In the genomic region with DNA sequence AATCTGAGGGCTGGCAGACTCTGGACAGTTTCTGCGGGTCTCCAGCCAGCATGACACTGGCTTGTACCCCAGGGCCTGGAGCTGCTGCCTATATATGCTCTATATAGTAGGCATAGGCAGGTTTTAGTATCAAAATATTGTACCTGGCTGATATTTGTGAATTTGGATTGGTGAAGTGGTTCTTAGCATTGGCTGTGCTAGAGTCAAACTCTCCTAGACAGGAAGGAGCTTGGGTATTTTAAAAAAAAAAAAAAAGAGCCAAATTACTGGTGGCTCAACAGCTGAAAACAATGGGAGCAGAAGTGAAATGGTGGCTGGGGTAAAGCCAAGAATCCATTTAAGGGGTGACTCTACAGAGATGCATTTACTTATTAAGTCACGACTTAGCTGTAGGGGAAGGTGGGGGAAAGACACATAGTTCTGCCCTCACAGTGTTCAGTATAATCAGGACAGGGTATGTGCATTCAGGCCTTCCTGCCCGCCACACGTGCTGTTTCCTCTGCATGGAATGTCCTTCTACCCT, we compare ENCODE assay signal across 20 cellular contexts. TPM values are rescaled to one million over a fixed set of nuclear protein-coding genes. Genes with fewer than 3 reads are reported as not detected.
A peak's percentile ranks its signal among the peaks of the same experiment; 100 is the strongest.
DNase-seq lines count a peak whose midpoint lies in the region; ATAC-seq and TF ChIP-seq lines count a peak whose summit lies in the region.
"Had no signal": no experiment of that assay in that cellular context is flagged by ENCODE, and none has a peak within 500 bp of the region (broad histone marks: within the 10 kb centered on the region; RNA-seq: fewer than 3 reads in every experiment).

No MANE protein-coding gene starts in this region.

- POLR2A ChIA-PET in activated CD8-positive, alpha-beta T cell treated with anti-CD3 and anti-CD28 coated beads, Interleukin-2, amount 10 ng/mL, durations not matched to agents 7 days and 5 days (lab: Charles Lee), result interaction anchor here (1.4 to 2.2 kb wide), 2 partner anchors 9 to 17 kb away, joined by 9 to 17 read pairs; a partner anchor contains a TSS

- no peak for DNase-seq in activated T-cell treated with anti-CD3 and anti-CD28 coated beads, Interleukin-2, amount 50 U/mL, for 4 hours
- DNase-seq in activated T-cell treated with anti-CD3 and anti-CD28 coated beads, Interleukin-2, amount 50 U/mL, for 1 hour, result no peak
- DNase-seq in activated CD8-positive, alpha-beta T cell treated with anti-CD3 and anti-CD28 coated beads, Interleukin-2, amount 10 ng/mL, durations not matched to agents 7 days and 5 days, result no peak
- DNase-seq in dermis blood vessel endothelial cell (peak; percentile 47), DMS153 (lab: John Stamatoyannopoulos, UW) (no peak), mesothelial cell of epicardium (ENCODE audit: low spot score in 2 of 2, unreplicated experiment in 2 of 2) (no peak)
- no peak for DNase-seq in stimulated activated effector memory CD8-positive, alpha-beta T cell treated with anti-CD3 and anti-CD28 coated beads, Interleukin-12 subunit alpha, Interleukin-12 subunit beta, amount 100 ng/mL, for 72 hours (ENCODE audit: low spot score in 2 of 2)
- DNase-seq in activated CD8-positive, alpha-beta memory T cell treated with anti-CD3 and anti-CD28 coated beads, Interleukin-2, amount 50 U/mL, for 4 hours, result no peak
- DNase-seq: ACHN; activated CD4-positive, CD25-positive, alpha-beta regulatory T cell treated with anti-CD3 and anti-CD28 coated beads, Interleukin-2, amount 50 U/mL, for 72 hours; foreskin keratinocyte; kidney; NCI-H1048; NCI-H526 treated with DMSO at 0.1 percent for 48 hours; SJCRH30; T-helper 9 cell; upper lobe of left lung had no signal

- peak overlapping the region; percentile 4 for H3K4me3 Mint-ChIP-seq in activated T-cell treated with anti-CD3 and anti-CD28 coated beads, Interleukin-2, amount 50 U/mL, for 4 hours
- no peak overlapping the region for H3K4me3 Mint-ChIP-seq in activated CD8-positive, alpha-beta T cell treated with anti-CD3 and anti-CD28 coated beads, Interleukin-2, amount 10 ng/mL, durations not matched to agents 7 days and 5 days
- H3K4me3 Mint-ChIP-seq in stimulated activated effector memory CD8-positive, alpha-beta T cell treated with anti-CD3 and anti-CD28 coated beads, Interleukin-12 subunit alpha, Interleukin-12 subunit beta, amount 100 ng/mL, for 72 hours, result no peak overlapping the region
- no peak overlapping the region for H3K4me3 Mint-ChIP-seq in mesothelial cell of epicardium
- H3K4me3 Mint-ChIP-seq: nephron had no signal

- peaks cover 25% of the 10 kb centered on the region for H3K4me1 Mint-ChIP-seq in activated T-cell treated with anti-CD3 and anti-CD28 coated beads, Interleukin-2, amount 50 U/mL, for 4 hours (ENCODE audit: low read depth)
- H3K4me1 Mint-ChIP-seq in activated CD8-positive, alpha-beta T cell treated with anti-CD3 and anti-CD28 coated beads, Interleukin-2, amount 10 ng/mL, durations not matched to agents 7 days and 5 days (ENCODE audit: low read depth), result peaks cover 9% of the 10 kb centered on the region
- H3K4me1 Mint-ChIP-seq in stimulated activated effector memory CD8-positive, alpha-beta T cell treated with anti-CD3 and anti-CD28 coated beads, Interleukin-12 subunit alpha, Interleukin-12 subunit beta, amount 100 ng/mL, for 72 hours, result peaks cover 16% of the 10 kb centered on the region
- H3K4me1 Mint-ChIP-seq in mesothelial cell of epicardium, result no peaks in the 10 kb centered on the region
- H3K4me1 Mint-ChIP-seq: nephron had no signal

- H3K9me3 Mint-ChIP-seq in activated T-cell treated with anti-CD3 and anti-CD28 coated beads, Interleukin-2, amount 50 U/mL, for 4 hours, result no peaks in the 10 kb centered on the region
- H3K9me3 Mint-ChIP-seq in activated CD8-positive, alpha-beta T cell treated with anti-CD3 and anti-CD28 coated beads, Interleukin-2, amount 10 ng/mL, durations not matched to agents 7 days and 5 days (ENCODE audit: insufficient read depth), result no peaks in the 10 kb centered on the region
- no peaks in the 10 kb centered on the region for H3K9me3 Mint-ChIP-seq in stimulated activated effector memory CD8-positive, alpha-beta T cell treated with anti-CD3 and anti-CD28 coated beads, Interleukin-12 subunit alpha, Interleukin-12 subunit beta, amount 100 ng/mL, for 72 hours
- H3K9me3 Mint-ChIP-seq in mesothelial cell of epicardium, result no peaks in the 10 kb centered on the region
- H3K9me3 Mint-ChIP-seq: nephron had no signal

- H3K27me3 Mint-ChIP-seq in activated T-cell treated with anti-CD3 and anti-CD28 coated beads, Interleukin-2, amount 50 U/mL, for 4 hours (ENCODE audit: low read depth), result no peaks in the 10 kb centered on the region
- H3K27me3 Mint-ChIP-seq in activated CD8-positive, alpha-beta T cell treated with anti-CD3 and anti-CD28 coated beads, Interleukin-2, amount 10 ng/mL, durations not matched to agents 7 days and 5 days (ENCODE audit: low read depth), result no peaks in the 10 kb centered on the region
- no peaks in the 10 kb centered on the region for H3K27me3 Mint-ChIP-seq in mesothelial cell of epicardium (ENCODE audit: low read depth)

- no peak for TF ChIP-seq CTCF in mesothelial cell of epicardium (IDR thresholded peaks at IDR 0.05; ENCODE audit: unreplicated experiment)

- CTCF ChIA-PET in activated CD8-positive, alpha-beta T cell treated with anti-CD3 and anti-CD28 coated beads, Interleukin-2, amount 10 ng/mL, durations not matched to agents 7 days and 5 days (lab: Charles Lee), result interaction anchor here (0.9 to 2.5 kb wide), 6 partner anchors 10 to 31 kb away, joined by 3 to 15 read pairs (median 11); a partner anchor contains a TSS

- H3K36me3 Mint-ChIP-seq in activated T-cell treated with anti-CD3 and anti-CD28 coated beads, Interleukin-2, amount 50 U/mL, for 4 hours (ENCODE audit: insufficient read depth), result peaks cover 39% of the 10 kb centered on the region
- peaks cover 64% of the 10 kb centered on the region for H3K36me3 Mint-ChIP-seq in activated CD8-positive, alpha-beta T cell treated with anti-CD3 and anti-CD28 coated beads, Interleukin-2, amount 10 ng/mL, durations not matched to agents 7 days and 5 days (ENCODE audit: low read depth)
- H3K36me3 Mint-ChIP-seq in stimulated activated effector memory CD8-positive, alpha-beta T cell treated with anti-CD3 and anti-CD28 coated beads, Interleukin-12 subunit alpha, Interleukin-12 subunit beta, amount 100 ng/mL, for 72 hours, result peaks cover 82% of the 10 kb centered on the region
- H3K36me3 Mint-ChIP-seq in mesothelial cell of epicardium, result peaks cover 19% of the 10 kb centered on the region

- H3K27ac Mint-ChIP-seq in activated CD8-positive, alpha-beta T cell treated with anti-CD3 and anti-CD28 coated beads, Interleukin-2, amount 10 ng/mL, durations not matched to agents 7 days and 5 days, result peak overlapping the region; percentile 49
- peak overlapping the region; percentile 80 for H3K27ac Mint-ChIP-seq in stimulated activated effector memory CD8-positive, alpha-beta T cell treated with anti-CD3 and anti-CD28 coated beads, Interleukin-12 subunit alpha, Interleukin-12 subunit beta, amount 100 ng/mL, for 72 hours
- no peak overlapping the region for H3K27ac Mint-ChIP-seq in mesothelial cell of epicardium
- H3K27ac Mint-ChIP-seq: nephron had no signal

- peak; percentile 32 for ATAC-seq in activated T-cell treated with anti-CD3 and anti-CD28 coated beads, Interleukin-2, amount 50 U/mL, for 4 hours
- ATAC-seq in activated CD8-positive, alpha-beta T cell treated with anti-CD3 and anti-CD28 coated beads, Interleukin-2, amount 10 ng/mL, durations not matched to agents 7 days and 5 days, result no peak
- ATAC-seq in stimulated activated effector memory CD8-positive, alpha-beta T cell treated with anti-CD3 and anti-CD28 coated beads, Interleukin-12 subunit alpha, Interleukin-12 subunit beta, amount 100 ng/mL, for 72 hours, result no peak
- ATAC-seq: foreskin keratinocyte had no signal

RNA-seq across cellular contexts. Expression of a gene that starts 11.0 kb away (rescaled TPM):
- total RNA-seq in activated T-cell treated with anti-CD3 and anti-CD28 coated beads, Interleukin-2, amount 50 U/mL, for 4 hours, result 100 to 1,000 TPM in 1 of 3 donors, 10 to 100 TPM in 2; 97.0 to 113 (median 99.9) TPM
- 10 to 100 TPM; 67.4 to 68.0 TPM for total RNA-seq in activated CD8-positive, alpha-beta T cell treated with anti-CD3 and anti-CD28 coated beads, Interleukin-2, amount 10 ng/mL, durations not matched to agents 7 days and 5 days
- total RNA-seq in dermis blood vessel endothelial cell, result 31.7 and 36.8 TPM in 2 replicates
- total RNA-seq in mesothelial cell of epicardium, result 5.9 to 8.2 TPM (median 7.3 TPM) in 3 replicates

RNA-seq across cellular contexts. Expression of a gene that starts 17.8 kb away (rescaled TPM):
- 10 to 100 TPM; 10.4 to 13.2 (median 12.5) TPM for total RNA-seq in activated T-cell treated with anti-CD3 and anti-CD28 coated beads, Interleukin-2, amount 50 U/mL, for 4 hours
- total RNA-seq in activated CD8-positive, alpha-beta T cell treated with anti-CD3 and anti-CD28 coated beads, Interleukin-2, amount 10 ng/mL, durations not matched to agents 7 days and 5 days, result 10 to 100 TPM in 1 of 2 experiments, 1 to 10 TPM in 1; 9.7 to 13.1 TPM
- total RNA-seq in dermis blood vessel endothelial cell (16.2 and 17.0 TPM in 2 replicates), mesothelial cell of epicardium (4.3 to 6.5 TPM (median 5.4 TPM) in 3 replicates)

RNA-seq across cellular contexts. Expression of a gene that starts 27.4 kb away (rescaled TPM):
- total RNA-seq in activated T-cell treated with anti-CD3 and anti-CD28 coated beads, Interleukin-2, amount 50 U/mL, for 4 hours, result 1 to 10 TPM; 3.9 to 5.1 (median 4.4) TPM
- total RNA-seq in activated CD8-positive, alpha-beta T cell treated with anti-CD3 and anti-CD28 coated beads, Interleukin-2, amount 10 ng/mL, durations not matched to agents 7 days and 5 days, result 10 to 100 TPM; 12.0 to 14.6 TPM
- total RNA-seq in dermis blood vessel endothelial cell, result 15.1 and 29.3 TPM in 2 replicates
- 39.2 to 41.9 TPM (median 39.4 TPM) in 3 replicates for total RNA-seq in mesothelial cell of epicardium

RNA-seq across cellular contexts. Expression of a gene that starts 57.2 kb away (rescaled TPM):
- not detected for total RNA-seq in activated T-cell treated with anti-CD3 and anti-CD28 coated beads, Interleukin-2, amount 50 U/mL, for 4 hours
- not detected for total RNA-seq in activated CD8-positive, alpha-beta T cell treated with anti-CD3 and anti-CD28 coated beads, Interleukin-2, amount 10 ng/mL, durations not matched to agents 7 days and 5 days
- total RNA-seq in dermis blood vessel endothelial cell (not detected in 2 replicates), mesothelial cell of epicardium (not detected in 3 replicates)
- total RNA-seq: cerebellum, foreskin keratinocyte, kidney, prostate gland, SJCRH30 had no signal

RNA-seq across cellular contexts. Expression of a gene that starts 57.8 kb away (rescaled TPM):
- 1 to 10 TPM; 2.3 to 3.0 (median 2.6) TPM for total RNA-seq in activated T-cell treated with anti-CD3 and anti-CD28 coated beads, Interleukin-2, amount 50 U/mL, for 4 hours
- total RNA-seq in activated CD8-positive, alpha-beta T cell treated with anti-CD3 and anti-CD28 coated beads, Interleukin-2, amount 10 ng/mL, durations not matched to agents 7 days and 5 days, result 1 to 10 TPM; 4.3 to 5.0 TPM
- total RNA-seq in dermis blood vessel endothelial cell (1.5 and 2.2 TPM in 2 replicates), mesothelial cell of epicardium (4.7 to 5.8 TPM (median 4.7 TPM) in 3 replicates)

Comparison
In these comparisons a context has a peak if more than half of its experiments do, and no peak if none do; other contexts are left out.
1. ATAC-seq: peak in activated T-cell treated with anti-CD3 and anti-CD28 coated beads, Interleukin-2, amount 50 U/mL, for 4 hours (2 of 2); none in activated CD8-positive, alpha-beta T cell treated with anti-CD3 and anti-CD28 coated beads, Interleukin-2, amount 10 ng/mL, durations not matched to agents 7 days and 5 days (single experiment) and stimulated activated effector memory CD8-positive, alpha-beta T cell treated with anti-CD3 and anti-CD28 coated beads, Interleukin-12 subunit alpha, Interleukin-12 subunit beta, amount 100 ng/mL, for 72 hours (single experiment).